ENCODE assay signal across 10 cellular contexts in the genomic region with DNA sequence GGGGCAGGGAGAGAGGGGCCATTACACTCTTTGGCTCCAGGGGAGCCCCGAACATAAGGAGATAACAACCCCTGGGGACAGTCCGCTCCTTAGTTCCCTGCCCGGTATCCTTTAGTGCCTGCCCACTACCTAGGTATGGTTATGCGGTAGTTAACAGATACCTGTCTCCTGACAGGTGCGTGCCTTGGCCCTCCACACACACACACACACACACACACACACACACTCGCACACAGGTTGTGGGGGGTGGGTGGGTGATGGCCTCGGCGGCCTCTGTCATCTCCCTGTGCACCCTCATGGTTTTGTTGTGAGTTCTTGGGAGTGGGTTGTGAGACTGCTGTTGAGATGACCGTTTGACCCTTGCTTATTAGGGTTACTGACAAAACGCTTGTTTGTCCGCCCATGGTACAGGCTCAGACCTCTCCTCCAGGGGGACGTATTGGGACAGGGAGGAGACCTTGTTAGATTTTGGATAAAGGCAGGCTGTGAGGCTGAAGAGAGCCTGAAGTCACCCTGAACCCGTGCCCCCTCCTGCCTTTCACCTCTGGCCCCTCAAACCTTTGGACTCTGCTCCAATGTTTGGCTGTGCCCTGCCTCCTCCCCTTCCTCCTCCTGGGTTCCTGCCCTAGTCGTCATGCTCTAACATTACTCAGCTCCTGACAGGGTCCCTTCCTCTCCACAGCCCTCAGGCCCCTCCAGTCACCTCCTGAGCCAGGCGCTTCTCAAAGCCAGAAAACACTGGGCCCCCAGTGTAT. TPM values are rescaled to one million over a fixed set of nuclear protein-coding genes. Genes with fewer than 3 reads are reported as not detected.
A peak's percentile ranks its signal among the peaks of the same experiment; 100 is the strongest.
DNase-seq lines count a peak whose midpoint lies in the region; ATAC-seq, FAIRE-seq and TF ChIP-seq lines count a peak whose summit lies in the region.
"Had no signal": no experiment of that assay in that cellular context is flagged by ENCODE, and none has a peak within 500 bp of the region (broad histone marks: within the 10 kb centered on the region; RNA-seq: fewer than 3 reads in every experiment).

No MANE protein-coding gene starts in this region.

- peaks cover 10% of the 10 kb centered on the region for H3K36me3 Mint-ChIP-seq in activated CD4-positive, alpha-beta T cell treated with anti-CD3 and anti-CD28 coated beads, Interleukin-2, amount 10 ng/mL, durations not matched to agents 24 days and 14 days (ENCODE audit: low read depth)

- ATAC-seq in GM12878 (no peak), HepG2 (peak; percentile 16)

- WGBS in GM12878 (ENCODE audit: insufficient coverage, insufficient replicate concordance, low lambda C conversion rate, missing lambda C conversion rate) = 39% methylated on average over 15 of the region's 15 CpGs
- WGBS in HepG2 (ENCODE audit: low lambda C conversion rate) = 5% methylated on average over 5 of the region's 15 CpGs
- 21 to 26% methylated on average over 11 to 15 of the region's 15 CpGs for WGBS in testis, 2 donors

- no peak for DNase-seq in activated CD4-positive, alpha-beta T cell treated with anti-CD3 and anti-CD28 coated beads, Interleukin-2, amount 10 ng/mL, durations not matched to agents 24 days and 14 days
- no peak for DNase-seq in activated CD4-positive, alpha-beta T cell treated with anti-CD3 and anti-CD28 coated beads for 48 hours
- DNase-seq in GM12878 (ENCODE audit: low read depth, low spot score) = no peak
- peak; percentile 14 for DNase-seq in HepG2 (ENCODE audit: low spot score)
- DNase-seq in testis = no peak
- no peak for DNase-seq in NCI-H1694 treated with DMSO at 0.1 percent for 48 hours (lab: John Stamatoyannopoulos, UW)
- no peak for DNase-seq in DMS 273 treated with DMSO at 0.1 percent for 48 hours (lab: John Stamatoyannopoulos, UW)
- no peak for DNase-seq in stimulated activated CD4-positive, alpha-beta T cell treated with anti-CD3 and anti-CD28 coated beads, Interleukin-1b, Interleukin-23, amount 100 ng/mL, for 48 hours
- DNase-seq: NCI-H748 treated with DMSO at 0.1 percent for 48 hours had no signal

- TF ChIP-seq RAD21 in GM12878 (IDR thresholded peaks at IDR 0.05; ENCODE audit: insufficient read depth, low read depth, low read length) = no peak
- no peak for TF ChIP-seq RAD21 in HepG2 (CRISPR knock-in tag; IDR thresholded peaks at IDR 0.05)

- POLR2A ChIA-PET in GM12878 (lab: Charles Lee) = interaction anchor here (4.8 kb wide), 1 partner anchor 12 kb away, joined by 60 read pairs; no protein-coding TSS in a partner anchor
- POLR2A ChIA-PET in HepG2 (lab: Yijun Ruan, JAX) = no interaction called here

- H3K9me3 ChIP-seq in GM12878 (replicated peaks; ENCODE audit: control insufficient read depth, insufficient read depth, low read length) (no peaks in the 10 kb centered on the region), HepG2 (ENCODE audit: low read length) (no peaks in the 10 kb centered on the region), testis (no peaks in the 10 kb centered on the region)
- H3K9me3 ChIP-seq: HAP-1 had no signal

- H3K79me2 ChIP-seq in GM12878 (ENCODE audit: control insufficient read depth, insufficient read depth, low read length) = no peaks in the 10 kb centered on the region
- H3K79me2 ChIP-seq in HepG2 (ENCODE audit: insufficient read depth, low read length) = no peaks in the 10 kb centered on the region

- SMC1A ChIA-PET in GM12878 (lab: Charles Lee; ENCODE audit: uncharacterized antibody, unreplicated experiment) = interaction anchor here (0.9 to 5.5 kb wide), 3 partner anchors 12 to 52 kb away, joined by 3 to 61 read pairs (median 5); no protein-coding TSS in a partner anchor

- no peaks in the 10 kb centered on the region for H4K20me1 ChIP-seq in GM12878 (ENCODE audit: control insufficient read depth, insufficient read depth)
- no peaks in the 10 kb centered on the region for H4K20me1 ChIP-seq in HepG2 (ENCODE audit: insufficient read depth, low read length)

- TF ChIP-seq POLR2A in GM12878 (IDR thresholded peaks at IDR 0.05; ENCODE audit: low read depth, low read length) (no peak), HepG2 (IDR thresholded peaks at IDR 0.05; ENCODE audit: insufficient read depth in 1 of 2, low read depth in 2 of 2, low read length in 2 of 2) (no peak), testis (IDR thresholded peaks at IDR 0.05) (no peak)

- H3K4me3 ChIP-seq in GM12878 = peak overlapping the region; percentile 72; the same call in 1 of the 2 replicates
- peak overlapping the region; percentile 46 to 68 (median 55); a peak in 5 of 6 replicates for H3K4me3 ChIP-seq in HepG2 (replicated peaks in 1 of 3; ENCODE audit: insufficient read depth in 1 of 3, low read depth in 2 of 3, low read length in 3 of 3)
- peak overlapping the region; percentile 59 to 66 for H3K4me3 ChIP-seq in testis

- H3K4me1 Mint-ChIP-seq in activated CD4-positive, alpha-beta T cell treated with anti-CD3 and anti-CD28 coated beads, Interleukin-2, amount 10 ng/mL, durations not matched to agents 24 days and 14 days = peaks cover 39% of the 10 kb centered on the region

- FAIRE-seq in GM12878 (lab: Jason Lieb, UNC) (no peak), HepG2 (lab: Jason Lieb, UNC) (peak; percentile 40)

- BruUV-seq in GM12878 (replicated peaks; lab: Mats Ljungman, UMichigan) (no TSS peak), HepG2 (replicated peaks; lab: Mats Ljungman, UMichigan) (no TSS peak)

- no peaks in the 10 kb centered on the region for H3K9me3 Mint-ChIP-seq in activated CD4-positive, alpha-beta T cell treated with anti-CD3 and anti-CD28 coated beads, Interleukin-2, amount 10 ng/mL, durations not matched to agents 24 days and 14 days

- peaks cover 38% of the 10 kb centered on the region for H3K4me1 ChIP-seq in GM12878 (ENCODE audit: control insufficient read depth, insufficient read depth, low read length)
- H3K4me1 ChIP-seq in HepG2 (ENCODE audit: insufficient read depth, low read length) = peaks cover 61% of the 10 kb centered on the region
- peaks cover 15% of the 10 kb centered on the region for H3K4me1 ChIP-seq in testis
- H3K4me1 ChIP-seq: HAP-1 had no signal

- TF ChIP-seq CTCF in GM12878 (IDR thresholded peaks at IDR 0.05 in 2 of 3, conservative IDR thresholded peaks at IDR 0.05 in 1 of 3; ENCODE audit: control insufficient read depth in 2 of 3, extremely low read depth in 1 of 3, insufficient read depth in 1 of 3, low read depth in 3 of 3, low read length in 3 of 3) (no peak), HepG2 (CRISPR knock-in tag; IDR thresholded peaks at IDR 0.05) (no peak), testis (IDR thresholded peaks at IDR 0.05) (no peak)

- H3K27ac ChIP-seq in GM12878 (ENCODE audit: control insufficient read depth, insufficient read depth) (no peak overlapping the region), HepG2 (ENCODE audit: extremely low read length, insufficient read depth, low read length) (no peak overlapping the region), testis (no peak overlapping the region)

- peak overlapping the region; percentile 58 for H3K27ac Mint-ChIP-seq in activated CD4-positive, alpha-beta T cell treated with anti-CD3 and anti-CD28 coated beads, Interleukin-2, amount 10 ng/mL, durations not matched to agents 24 days and 14 days

- H3K9ac ChIP-seq in GM12878 (ENCODE audit: control insufficient read depth, insufficient read depth, low read length) = no peak overlapping the region
- H3K9ac ChIP-seq in HepG2 (ENCODE audit: insufficient read depth, low read depth, low read length) = no peak overlapping the region

- peaks cover 22% of the 10 kb centered on the region for H3K27me3 Mint-ChIP-seq in activated CD4-positive, alpha-beta T cell treated with anti-CD3 and anti-CD28 coated beads, Interleukin-2, amount 10 ng/mL, durations not matched to agents 24 days and 14 days

- H3K4me2 ChIP-seq in GM12878 (ENCODE audit: control insufficient read depth, insufficient read depth) (peak overlapping the region; percentile 91), HepG2 (ENCODE audit: low read depth, low read length) (peak overlapping the region; percentile 74)

- no peak overlapping the region for H2AFZ ChIP-seq in GM12878 (ENCODE audit: control insufficient read depth, low read depth, low read length)
- H2AFZ ChIP-seq in HepG2 (ENCODE audit: low read length) = no peak overlapping the region

- peak overlapping the region; percentile 73 for H3K4me3 Mint-ChIP-seq in activated CD4-positive, alpha-beta T cell treated with anti-CD3 and anti-CD28 coated beads, Interleukin-2, amount 10 ng/mL, durations not matched to agents 24 days and 14 days

- RAD21 ChIA-PET in GM12878 (lab: Charles Lee; ENCODE audit: unreplicated experiment) = no interaction called here

- in situ Hi-C loops in GM12878 (cut with MboI) = no loop called here
- in situ Hi-C loops in HepG2 (cut with HindIII; ENCODE audit: extremely low pct_ligation_motif_present, low pct_unique_long_range_greater_than_20kb) = loop anchor here (5.0 kb wide), 1 partner anchor 34 kb away; no protein-coding TSS in a partner anchor

- intact Hi-C loops in activated CD4-positive, alpha-beta T cell treated with anti-CD3 and anti-CD28 coated beads, Interleukin-2, amount 10 ng/mL, durations not matched to agents 24 days and 14 days (cut with micrococcal nuclease) = loop anchor here (5.0 kb wide), 1 partner anchor 41 kb away; no protein-coding TSS in a partner anchor
- intact Hi-C loops in GM12878 (cut with micrococcal nuclease; ENCODE audit: unreplicated experiment) (loop anchor here (10.0 kb wide), 1 partner anchor 406 kb away; no protein-coding TSS in a partner anchor), HepG2 (cut with micrococcal nuclease; ENCODE audit: unreplicated experiment) (no loop called here), testis (cut with DNase I; ENCODE audit: low total_unique reads) (no loop called here)

- no peaks in the 10 kb centered on the region for H3K27me3 ChIP-seq in GM12878 (replicated peaks in 1 of 2; ENCODE audit: control insufficient read depth in 2 of 2, insufficient read depth in 2 of 2, low read length in 1 of 2)
- peaks cover 0 to 13% of the 10 kb centered on the region in 2 experiments; a peak in 2 of 5 replicates for H3K27me3 ChIP-seq in HepG2 (ENCODE audit: control insufficient read depth in 1 of 2, insufficient read depth in 2 of 2, low read length in 2 of 2)
- no peaks in the 10 kb centered on the region for H3K27me3 ChIP-seq in testis

- H3K36me3 ChIP-seq in GM12878 (ENCODE audit: control insufficient read depth in 2 of 2, insufficient read depth in 2 of 2, low read length in 1 of 2) (no peaks in the 10 kb centered on the region), HepG2 (replicated peaks in 1 of 2; ENCODE audit: control insufficient read depth in 1 of 2, insufficient read depth in 2 of 2, low read length in 2 of 2) (no peaks in the 10 kb centered on the region), testis (ENCODE audit: low read depth, missing control alignments) (no peaks in the 10 kb centered on the region)
- H3K36me3 ChIP-seq: HAP-1 had no signal

- CTCF ChIA-PET in GM12878 (lab: Yijun Ruan, JAX) = interaction anchor here (1.1 to 2.8 kb wide), 3 partner anchors 18 to 75 kb away, joined by 3 to 10 read pairs (median 3); no protein-coding TSS in a partner anchor
- CTCF ChIA-PET in HepG2 (lab: Yijun Ruan, JAX; ENCODE audit: low intra/inter-chr PET ratio, low total read pairs) = no interaction called here

- TF ChIP-seq EP300 in GM12878 (IDR thresholded peaks at IDR 0.05; ENCODE audit: borderline replicate concordance in 1 of 2, control insufficient read depth in 1 of 2, low read depth in 2 of 2, low read length in 2 of 2) = no peak
- TF ChIP-seq EP300 in HepG2 (IDR thresholded peaks at IDR 0.05; ENCODE audit: low read depth in 2 of 2, low read length in 2 of 2) = no peak
- TF ChIP-seq EP300 in HepG2 (CRISPR knock-in tag; IDR thresholded peaks at IDR 0.05; ENCODE audit: borderline replicate concordance) = no peak

RNA-seq across cellular contexts. Expression of a gene that starts 1.0 kb away (rescaled TPM):
- total RNA-seq in activated CD4-positive, alpha-beta T cell treated with anti-CD3 and anti-CD28 coated beads, Interleukin-2, amount 10 ng/mL, durations not matched to agents 24 days and 14 days = 193 and 196 TPM in 2 replicates
- total RNA-seq in GM12878 (2013; cell fraction: nucleolus; rRNA removed) = 56.7 and 60.6 TPM in 2 replicates
- 64.1 and 68.2 TPM in 2 replicates for total RNA-seq in GM12878 (2014; rRNA removed)
- 48.5 and 49.2 TPM in 2 replicates for total RNA-seq in GM12878 (2014; rRNA removed; fragmentation: Illumina TruSeq; extraction: Trizol)
- total RNA-seq in GM12878 (2021) = 82.5 and 85.6 TPM in 2 replicates
- 30.6 TPM for polyA plus RNA-seq in GM12878 (2011; ENCODE audit: low read depth)
- polyA plus RNA-seq in GM12878 (2011; rRNA removed) = 61.4 and 77.1 TPM in 2 replicates
- polyA plus RNA-seq in GM12878 (2011; cell fraction: cytosol; rRNA removed) = 82.5 and 102 TPM in 2 replicates
- 114 and 118 TPM in 2 replicates for polyA plus RNA-seq in GM12878 (2011; cell fraction: nucleus; rRNA removed)
- polyA plus RNA-seq in GM12878 (2012) = 45.3 and 54.0 TPM in 2 replicates
- polyA plus RNA-seq in GM12878 (2014; fragmentation: Illumina TruSeq; extraction: Trizol) = 79.7 and 89.6 TPM in 2 replicates
- polyA plus RNA-seq in GM12878 (2014; fragmentation: Nextera tagmentation; extraction: Ambion mirVana) = 10 to 100 TPM; 14.0 to 25.4 TPM
- 71.3 and 74.2 TPM in 2 replicates for polyA plus RNA-seq in GM12878 (2014; rRNA removed)
- polyA plus RNA-seq in GM12878 (2016; fragmentation: Nextera tagmentation; extraction: Ambion mirVana) = 10 to 100 TPM; 63.2 to 69.5 TPM
- polyA minus RNA-seq in GM12878 (2011; rRNA and poly(A)+ RNA removed) = 118 and 125 TPM in 2 replicates
- polyA minus RNA-seq in GM12878 (2011; cell fraction: cytosol; rRNA and poly(A)+ RNA removed) = 40.6 and 42.9 TPM in 2 replicates
- polyA minus RNA-seq in GM12878 (2011; cell fraction: nucleus; rRNA and poly(A)+ RNA removed) = 46.9 and 71.1 TPM in 2 replicates
- total RNA-seq in HepG2 (2016; rRNA removed; fragmentation: Illumina TruSeq; extraction: Trizol) = 0.18 and 0.49 TPM in 2 replicates
- total RNA-seq in HepG2 (2016; cell fraction: cytosol; rRNA removed; fragmentation: Illumina TruSeq; extraction: Trizol; ENCODE audit: low read depth) = 0.09 TPM in 1 of 2 replicates, not detected in the other
- 0.24 and 0.36 TPM in 2 replicates for total RNA-seq in HepG2 (2016; cell fraction: insoluble cytoplasmic fraction; rRNA removed; fragmentation: Illumina TruSeq; extraction: Trizol)
- total RNA-seq in HepG2 (2016; cell fraction: membrane; rRNA removed; fragmentation: Illumina TruSeq; extraction: Trizol) = 0.14 and 0.19 TPM in 2 replicates
- total RNA-seq in HepG2 (2016; cell fraction: nucleus; rRNA removed; fragmentation: Illumina TruSeq; extraction: Trizol) = 0.22 and 0.47 TPM in 2 replicates
- 0.40 and 0.50 TPM in 2 replicates for polyA plus RNA-seq in HepG2 (2011; rRNA removed)
- polyA plus RNA-seq in HepG2 (2011; cell fraction: cytosol; rRNA removed) = 0.27 and 0.47 TPM in 2 replicates
- polyA plus RNA-seq in HepG2 (2011; cell fraction: nucleus; rRNA removed) = 0.58 and 0.66 TPM in 2 replicates
- polyA plus RNA-seq in HepG2 (2012) = 0.76 and 2.1 TPM in 2 replicates
- polyA plus RNA-seq in HepG2 (2016; cell fraction: cytosol; fragmentation: Illumina TruSeq; extraction: Trizol; ENCODE audit: low read depth) = 0.03 and 0.06 TPM in 2 replicates
- polyA plus RNA-seq in HepG2 (2016; cell fraction: insoluble cytoplasmic fraction; fragmentation: Illumina TruSeq; extraction: Trizol; ENCODE audit: low read depth) = 0.21 and 0.29 TPM in 2 replicates
- polyA plus RNA-seq in HepG2 (2016; cell fraction: membrane; fragmentation: Illumina TruSeq; extraction: Trizol; ENCODE audit: low read depth) = 0.09 and 0.11 TPM in 2 replicates
- polyA plus RNA-seq in HepG2 (2016; cell fraction: nucleus; fragmentation: Illumina TruSeq; extraction: Trizol; ENCODE audit: insufficient read depth, low read depth) = 0.43 and 0.48 TPM in 2 replicates
- polyA minus RNA-seq in HepG2 (2011; rRNA and poly(A)+ RNA removed; ENCODE audit: low replicate concordance) = 0.30 and 18.0 TPM in 2 replicates
- 0.49 and 1.3 TPM in 2 replicates for polyA minus RNA-seq in HepG2 (2011; cell fraction: cytosol; rRNA and poly(A)+ RNA removed)
- 0.26 and 0.50 TPM in 2 replicates for polyA minus RNA-seq in HepG2 (2011; cell fraction: nucleus; rRNA and poly(A)+ RNA removed)
- 1 to 10 TPM; 4.3 to 8.4 TPM for total RNA-seq in testis
- polyA plus RNA-seq in testis (ENCODE audit: insufficient read depth, low read depth, low replicate concordance) = 5.9 TPM

RNA-seq across cellular contexts. Expression of a gene that starts 38.0 kb away (rescaled TPM):
- total RNA-seq in activated CD4-positive, alpha-beta T cell treated with anti-CD3 and anti-CD28 coated beads, Interleukin-2, amount 10 ng/mL, durations not matched to agents 24 days and 14 days = 50.0 and 51.5 TPM in 2 replicates
- 116 and 132 TPM in 2 replicates for total RNA-seq in GM12878 (2013; cell fraction: nucleolus; rRNA removed)
- total RNA-seq in GM12878 (2014; rRNA removed) = 23.5 and 23.9 TPM in 2 replicates
- total RNA-seq in GM12878 (2014; rRNA removed; fragmentation: Illumina TruSeq; extraction: Trizol) = 14.6 and 17.1 TPM in 2 replicates
- total RNA-seq in GM12878 (2021) = 30.0 and 33.4 TPM in 2 replicates
- 7.9 TPM for polyA plus RNA-seq in GM12878 (2011; ENCODE audit: low read depth)
- polyA plus RNA-seq in GM12878 (2011; rRNA removed) = 19.7 and 35.1 TPM in 2 replicates
- polyA plus RNA-seq in GM12878 (2011; cell fraction: cytosol; rRNA removed) = 31.4 and 42.1 TPM in 2 replicates
- polyA plus RNA-seq in GM12878 (2011; cell fraction: nucleus; rRNA removed) = 133 and 147 TPM in 2 replicates
- polyA plus RNA-seq in GM12878 (2012) = 13.0 and 14.1 TPM in 2 replicates
- 6.7 and 17.0 TPM in 2 replicates for polyA plus RNA-seq in GM12878 (2014; fragmentation: Illumina TruSeq; extraction: Trizol)
- 10 to 100 TPM; 12.8 to 19.2 TPM for polyA plus RNA-seq in GM12878 (2014; fragmentation: Nextera tagmentation; extraction: Ambion mirVana)
- polyA plus RNA-seq in GM12878 (2014; rRNA removed) = 23.0 and 25.8 TPM in 2 replicates
- polyA plus RNA-seq in GM12878 (2016; fragmentation: Nextera tagmentation; extraction: Ambion mirVana) = 10 to 100 TPM; 23.1 to 24.7 TPM
- 45.0 and 70.6 TPM in 2 replicates for polyA minus RNA-seq in GM12878 (2011; rRNA and poly(A)+ RNA removed)
- polyA minus RNA-seq in GM12878 (2011; cell fraction: cytosol; rRNA and poly(A)+ RNA removed) = 13.2 and 14.0 TPM in 2 replicates
- 62.1 and 104 TPM in 2 replicates for polyA minus RNA-seq in GM12878 (2011; cell fraction: nucleus; rRNA and poly(A)+ RNA removed)
- 4.0 and 5.8 TPM in 2 replicates for total RNA-seq in HepG2 (2016; rRNA removed; fragmentation: Illumina TruSeq; extraction: Trizol)
- total RNA-seq in HepG2 (2016; cell fraction: cytosol; rRNA removed; fragmentation: Illumina TruSeq; extraction: Trizol; ENCODE audit: low read depth) = 1.5 and 1.8 TPM in 2 replicates
- 4.8 and 5.0 TPM in 2 replicates for total RNA-seq in HepG2 (2016; cell fraction: insoluble cytoplasmic fraction; rRNA removed; fragmentation: Illumina TruSeq; extraction: Trizol)
- total RNA-seq in HepG2 (2016; cell fraction: membrane; rRNA removed; fragmentation: Illumina TruSeq; extraction: Trizol) = 3.2 and 5.3 TPM in 2 replicates
- total RNA-seq in HepG2 (2016; cell fraction: nucleus; rRNA removed; fragmentation: Illumina TruSeq; extraction: Trizol) = 4.7 and 6.1 TPM in 2 replicates
- polyA plus RNA-seq in HepG2 (2011; rRNA removed) = 3.7 and 4.5 TPM in 2 replicates
- 2.1 and 3.7 TPM in 2 replicates for polyA plus RNA-seq in HepG2 (2011; cell fraction: cytosol; rRNA removed)
- polyA plus RNA-seq in HepG2 (2011; cell fraction: nucleus; rRNA removed) = 11.0 and 15.9 TPM in 2 replicates
- polyA plus RNA-seq in HepG2 (2012) = 0.95 and 1.4 TPM in 2 replicates
- 2.2 and 2.8 TPM in 2 replicates for polyA plus RNA-seq in HepG2 (2016; cell fraction: cytosol; fragmentation: Illumina TruSeq; extraction: Trizol; ENCODE audit: low read depth)
- 3.9 and 4.3 TPM in 2 replicates for polyA plus RNA-seq in HepG2 (2016; cell fraction: insoluble cytoplasmic fraction; fragmentation: Illumina TruSeq; extraction: Trizol; ENCODE audit: low read depth)
- polyA plus RNA-seq in HepG2 (2016; cell fraction: membrane; fragmentation: Illumina TruSeq; extraction: Trizol; ENCODE audit: low read depth) = 1.9 and 2.6 TPM in 2 replicates
- 7.2 and 7.3 TPM in 2 replicates for polyA plus RNA-seq in HepG2 (2016; cell fraction: nucleus; fragmentation: Illumina TruSeq; extraction: Trizol; ENCODE audit: insufficient read depth, low read depth)
- 8.9 and 22.1 TPM in 2 replicates for polyA minus RNA-seq in HepG2 (2011; rRNA and poly(A)+ RNA removed; ENCODE audit: low replicate concordance)
- 1.3 and 2.0 TPM in 2 replicates for polyA minus RNA-seq in HepG2 (2011; cell fraction: cytosol; rRNA and poly(A)+ RNA removed)
- polyA minus RNA-seq in HepG2 (2011; cell fraction: nucleus; rRNA and poly(A)+ RNA removed) = 7.3 and 8.9 TPM in 2 replicates
- total RNA-seq in testis = 1 to 10 TPM in 1 of 2 donors, under 1 TPM in 1; 0.99 to 1.0 TPM
- polyA plus RNA-seq in testis (ENCODE audit: insufficient read depth, low read depth, low replicate concordance) = 1.6 TPM

Comparison
In these comparisons a context has a peak if more than half of its experiments do, and no peak if none do; other contexts are left out.
1. RNA of a gene that starts 1.0 kb away (total RNA-seq): 193 to 196 TPM in activated CD4-positive, alpha-beta T cell treated with anti-CD3 and anti-CD28 coated beads, Interleukin-2, amount 10 ng/mL, durations not matched to agents 24 days and 14 days and 48.5 to 85.6 TPM in GM12878; 4.3 to 8.4 TPM in testis and 0.09 to 0.49 TPM in HepG2; every median in the first group is over 4 times any median in the second.
2. intact Hi-C loops: an anchor here in activated CD4-positive, alpha-beta T cell treated with anti-CD3 and anti-CD28 coated beads, Interleukin-2, amount 10 ng/mL, durations not matched to agents 24 days and 14 days (5.0 kb wide) and GM12878 (10.0 kb wide); none called in HepG2 and testis.
3. Peak in every context shown above with its lines, with median percentiles within 50 percentile points of each other: H3K4me3 ChIP-seq.